In genomic region chr11:67884075-67884733, GRCh38 we compare ENCODE assay signal across 7 cellular contexts.
A peak's percentile ranks its signal among the peaks of the same experiment; 100 is the strongest.
DNase-seq lines count a peak whose midpoint lies in the region; ATAC-seq and TF ChIP-seq lines count a peak whose summit lies in the region.
"Not testable (repeated sequence)": the region's sequence is repeated elsewhere in the genome, so short reads cannot be mapped to it uniquely, and the experiment has no call there.

No MANE protein-coding gene starts in this region.

- not testable (repeated sequence) for H3K4me1 ChIP-seq in effector memory CD4-positive, alpha-beta T cell (ENCODE audit: control insufficient read depth, insufficient read depth, low read length, poor library complexity, severe bottlenecking); lower lobe of right lung; sigmoid colon

- WGBS in sigmoid colon, 2 donors = 12 to 54% methylated on average over 13 of the region's 13 CpGs

- ATAC-seq in activated naive CD8-positive, alpha-beta T cell treated with anti-CD3 and anti-CD28 coated beads, Interleukin-2, amount 10 ng/mL, durations not matched to agents 7 days and 5 days (ENCODE audit: low read depth); lower lobe of right lung: not testable (repeated sequence)

- POLR2A ChIA-PET in activated naive CD8-positive, alpha-beta T cell treated with anti-CD3 and anti-CD28 coated beads, Interleukin-2, amount 10 ng/mL, durations not matched to agents 7 days and 5 days (lab: Charles Lee) = not testable (repeated sequence)

- H3K9me3 Mint-ChIP-seq in T-helper 1 cell treated with Interleukin-12 subunit alpha and Interleukin-12 subunit beta and Interleukin-4 antibody, amounts not matched to agents 30 μg/mL and 1 μg/mL, for 36 hours; activated T-cell treated with anti-CD3 and anti-CD28 coated beads, Interleukin-2, amount 50 U/mL, for 24 hours; activated naive CD8-positive, alpha-beta T cell treated with anti-CD3 and anti-CD28 coated beads, Interleukin-2, amount 10 ng/mL, durations not matched to agents 7 days and 5 days: not testable (repeated sequence)

- H3K4me1 Mint-ChIP-seq in T-helper 1 cell treated with Interleukin-12 subunit alpha and Interleukin-12 subunit beta and Interleukin-4 antibody, amounts not matched to agents 30 μg/mL and 1 μg/mL, for 36 hours (ENCODE audit: low read depth) = peaks cover 18% of the 10 kb centered on the region
- H3K4me1 Mint-ChIP-seq in activated T-cell treated with anti-CD3 and anti-CD28 coated beads, Interleukin-2, amount 50 U/mL, for 24 hours (ENCODE audit: low read depth) = peaks cover 41% of the 10 kb centered on the region
- peaks cover 11% of the 10 kb centered on the region for H3K4me1 Mint-ChIP-seq in activated naive CD8-positive, alpha-beta T cell treated with anti-CD3 and anti-CD28 coated beads, Interleukin-2, amount 10 ng/mL, durations not matched to agents 7 days and 5 days

- not testable (repeated sequence) for TF ChIP-seq POLR2A in sigmoid colon (IDR thresholded peaks at IDR 0.05)

- H3K36me3 Mint-ChIP-seq in T-helper 1 cell treated with Interleukin-12 subunit alpha and Interleukin-12 subunit beta and Interleukin-4 antibody, amounts not matched to agents 30 μg/mL and 1 μg/mL, for 36 hours (ENCODE audit: low read depth); activated T-cell treated with anti-CD3 and anti-CD28 coated beads, Interleukin-2, amount 50 U/mL, for 24 hours (ENCODE audit: low read depth); activated naive CD8-positive, alpha-beta T cell treated with anti-CD3 and anti-CD28 coated beads, Interleukin-2, amount 10 ng/mL, durations not matched to agents 7 days and 5 days: not testable (repeated sequence)

- peak overlapping the region; percentile 75 for H3K27ac ChIP-seq in effector memory CD4-positive, alpha-beta T cell (ENCODE audit: insufficient read depth, low read length, poor library complexity, severe bottlenecking)
- H3K27ac ChIP-seq in lower lobe of right lung (peak overlapping the region; percentile 46), sigmoid colon (peak overlapping the region in 1 of 4 donors; percentile 5)

- H3K4me3 Mint-ChIP-seq in T-helper 1 cell treated with Interleukin-12 subunit alpha and Interleukin-12 subunit beta and Interleukin-4 antibody, amounts not matched to agents 30 μg/mL and 1 μg/mL, for 36 hours = peak overlapping the region; percentile 92
- peak overlapping the region; percentile 74 for H3K4me3 Mint-ChIP-seq in activated T-cell treated with anti-CD3 and anti-CD28 coated beads, Interleukin-2, amount 50 U/mL, for 24 hours
- peak overlapping the region; percentile 40 for H3K4me3 Mint-ChIP-seq in activated naive CD8-positive, alpha-beta T cell treated with anti-CD3 and anti-CD28 coated beads, Interleukin-2, amount 10 ng/mL, durations not matched to agents 7 days and 5 days

- H3K27me3 ChIP-seq in effector memory CD4-positive, alpha-beta T cell (replicated peaks; ENCODE audit: control insufficient read depth, insufficient read depth, low read length, poor library complexity, severe bottlenecking); lower lobe of right lung (ENCODE audit: low read depth); sigmoid colon: not testable (repeated sequence)

- H3K9me3 ChIP-seq in effector memory CD4-positive, alpha-beta T cell (ENCODE audit: control insufficient read depth, low read length); lower lobe of right lung; sigmoid colon: not testable (repeated sequence)

- H3K36me3 ChIP-seq in effector memory CD4-positive, alpha-beta T cell (ENCODE audit: control insufficient read depth, insufficient read depth, low read length); lower lobe of right lung; sigmoid colon: not testable (repeated sequence)

- H3K27me3 Mint-ChIP-seq in T-helper 1 cell treated with Interleukin-12 subunit alpha and Interleukin-12 subunit beta and Interleukin-4 antibody, amounts not matched to agents 30 μg/mL and 1 μg/mL, for 36 hours (ENCODE audit: low read depth); activated T-cell treated with anti-CD3 and anti-CD28 coated beads, Interleukin-2, amount 50 U/mL, for 24 hours: not testable (repeated sequence)
- H3K27me3 Mint-ChIP-seq in activated naive CD8-positive, alpha-beta T cell treated with anti-CD3 and anti-CD28 coated beads, Interleukin-2, amount 10 ng/mL, durations not matched to agents 7 days and 5 days = peaks cover 10% of the 10 kb centered on the region

- TF ChIP-seq CTCF in lower lobe of right lung (IDR thresholded peaks at IDR 0.05); sigmoid colon (IDR thresholded peaks at IDR 0.05): not testable (repeated sequence)

- TF ChIP-seq EP300 in sigmoid colon (IDR thresholded peaks at IDR 0.05) = not testable (repeated sequence)

- intact Hi-C loops in lower lobe of right lung (cut with DNase I); sigmoid colon (cut with DNase I): not testable (repeated sequence)

- H3K27ac Mint-ChIP-seq in T-helper 1 cell treated with Interleukin-12 subunit alpha and Interleukin-12 subunit beta and Interleukin-4 antibody, amounts not matched to agents 30 μg/mL and 1 μg/mL, for 36 hours = peak overlapping the region; percentile 99
- peak overlapping the region; percentile 90 for H3K27ac Mint-ChIP-seq in activated T-cell treated with anti-CD3 and anti-CD28 coated beads, Interleukin-2, amount 50 U/mL, for 24 hours
- peak overlapping the region; percentile 49 for H3K27ac Mint-ChIP-seq in activated naive CD8-positive, alpha-beta T cell treated with anti-CD3 and anti-CD28 coated beads, Interleukin-2, amount 10 ng/mL, durations not matched to agents 7 days and 5 days

- DNase-seq in HT-29 (ENCODE audit: low spot score) = peak; percentile 4
- not testable (repeated sequence) for DNase-seq in activated T-cell treated with anti-CD3 and anti-CD28 coated beads, Interleukin-2, amount 50 U/mL, for 24 hours; activated naive CD8-positive, alpha-beta T cell treated with anti-CD3 and anti-CD28 coated beads, Interleukin-2, amount 10 ng/mL, durations not matched to agents 7 days and 5 days; lower lobe of right lung; sigmoid colon
- peak in 1 of 3 donors; percentile 5 for DNase-seq in effector memory CD4-positive, alpha-beta T cell

- peak overlapping the region; percentile 39 for H3K4me3 ChIP-seq in effector memory CD4-positive, alpha-beta T cell (ENCODE audit: insufficient read depth, low read depth, low read length, poor library complexity, severe bottlenecking)
- not testable (repeated sequence) for H3K4me3 ChIP-seq in lower lobe of right lung
- H3K4me3 ChIP-seq in sigmoid colon = peak overlapping the region in 3 of 4 donors; percentile 18 to 31 (median 29)

Comparison
In these comparisons a context has a peak if more than half of its experiments do, and no peak if none do; other contexts are left out.
1. H3K27ac Mint-ChIP-seq: peak in every context shown above with its lines; median percentile 99 in T-helper 1 cell treated with Interleukin-12 subunit alpha and Interleukin-12 subunit beta and Interleukin-4 antibody, amounts not matched to agents 30 μg/mL and 1 μg/mL, for 36 hours; 90 in activated T-cell treated with anti-CD3 and anti-CD28 coated beads, Interleukin-2, amount 50 U/mL, for 24 hours; 49 in activated naive CD8-positive, alpha-beta T cell treated with anti-CD3 and anti-CD28 coated beads, Interleukin-2, amount 10 ng/mL, durations not matched to agents 7 days and 5 days.
2. H3K4me3 Mint-ChIP-seq: peak in every context shown above with its lines; median percentile 92 in T-helper 1 cell treated with Interleukin-12 subunit alpha and Interleukin-12 subunit beta and Interleukin-4 antibody, amounts not matched to agents 30 μg/mL and 1 μg/mL, for 36 hours; 74 in activated T-cell treated with anti-CD3 and anti-CD28 coated beads, Interleukin-2, amount 50 U/mL, for 24 hours; 40 in activated naive CD8-positive, alpha-beta T cell treated with anti-CD3 and anti-CD28 coated beads, Interleukin-2, amount 10 ng/mL, durations not matched to agents 7 days and 5 days.